ENCODE assay signal across 10 cellular contexts in genomic region chr15:67977690-67978089, GRCh38.
"Had no signal": no experiment of that assay in that cellular context is flagged by ENCODE, and none has a peak within 500 bp of the region (broad histone marks: within the 10 kb centered on the region; RNA-seq: fewer than 3 reads in every experiment).

No MANE protein-coding gene starts in this region.

- H3K27ac Mint-ChIP-seq: H9, HFFc6 had no signal

- H3K36me3 ChIP-seq: HAP-1 had no signal

- H3K4me3 ChIP-seq: GM23248, HAP-1 had no signal

- H3K9me3 ChIP-seq: HAP-1 had no signal

- ATAC-seq: HCT116 had no signal

- H3K4me1 ChIP-seq: HAP-1 had no signal

- H3K9ac ChIP-seq: GM23248 had no signal

- FAIRE-seq: H1, H54 had no signal

- H2AFZ ChIP-seq: GM23248 had no signal

- DNase-seq: GM23248, GOT3, H7, H9, HCEC 1CT, HFFc6 had no signal

- H3K4me3 Mint-ChIP-seq: H9, HFFc6 had no signal

- H3K27ac ChIP-seq: GM23248 had no signal
